13 cellular contexts compared by ENCODE assay signal in genomic region chr2:33859791-33860461, GRCh38.
DNase-seq lines count a peak whose midpoint lies in the region; ATAC-seq and TF ChIP-seq lines count a peak whose summit lies in the region.
"Had no signal": no experiment of that assay in that cellular context is flagged by ENCODE, and none has a peak within 500 bp of the region (broad histone marks: within the 10 kb centered on the region; RNA-seq: fewer than 3 reads in every experiment).

No MANE protein-coding gene starts in this region.

- H3K36me3 ChIP-seq in GM06990 (ENCODE audit: control insufficient read depth, insufficient read depth, low read length) = no peaks in the 10 kb centered on the region
- no peaks in the 10 kb centered on the region for H3K36me3 ChIP-seq in HUES48 (ENCODE audit: control insufficient read depth, insufficient read depth, low read length)
- H3K36me3 ChIP-seq: brain microvascular endothelial cell had no signal

- no peak overlapping the region for H3K27ac Mint-ChIP-seq in natural killer cell treated with Interleukin-12 subunit alpha and Interleukin-12 subunit beta and Interleukin-15 and Interleukin-18, amount 100 ng/mL, for 72 hours

- peak overlapping the region; percentile 39 for H3K4me3 Mint-ChIP-seq in natural killer cell treated with Interleukin-12 subunit alpha and Interleukin-12 subunit beta and Interleukin-15 and Interleukin-18, amount 100 ng/mL, for 72 hours

- ATAC-seq in natural killer cell treated with Interleukin-12 subunit alpha and Interleukin-12 subunit beta and Interleukin-15 and Interleukin-18, amount 100 ng/mL, for 72 hours = no peak
- ATAC-seq in HG03432 (IDR thresholded peaks at IDR 0.05; ENCODE audit: unreplicated experiment) (no peak), esophagus mucosa (no peak)
- ATAC-seq: mucosa of descending colon had no signal

- H3K4me1 Mint-ChIP-seq in natural killer cell treated with Interleukin-12 subunit alpha and Interleukin-12 subunit beta and Interleukin-15 and Interleukin-18, amount 100 ng/mL, for 72 hours (ENCODE audit: low read depth in 2 of 2) = peaks cover 2 to 13% of the 10 kb centered on the region in 2 donors

- H3K27me3 ChIP-seq in GM06990 (replicated peaks; ENCODE audit: control insufficient read depth, insufficient read depth, low read length) (no peaks in the 10 kb centered on the region), HUES48 (ENCODE audit: control insufficient read depth, insufficient read depth, low read length) (no peaks in the 10 kb centered on the region)
- H3K27me3 ChIP-seq: brain microvascular endothelial cell had no signal

- H3K9me3 Mint-ChIP-seq in natural killer cell treated with Interleukin-12 subunit alpha and Interleukin-12 subunit beta and Interleukin-15 and Interleukin-18, amount 100 ng/mL, for 72 hours = peaks cover 11% of the 10 kb centered on the region

- DNase-seq in GM06990 (ENCODE audit: extremely low read depth, insufficient read length) = peak; percentile 8
- peak; percentile 5 for DNase-seq in dermis blood vessel endothelial cell
- DNase-seq in natural killer cell treated with Interleukin-12 subunit alpha and Interleukin-12 subunit beta and Interleukin-15 and Interleukin-18, amount 100 ng/mL, for 72 hours (ENCODE audit: low spot score) = no peak
- no peak for DNase-seq in iPS-NIHi7 (ENCODE audit: extremely low spot score)
- DNase-seq in DMS153 (lab: John Stamatoyannopoulos, UW) = no peak
- DNase-seq: activated CD4-positive, alpha-beta T cell treated with anti-CD3 and anti-CD28 coated beads for 48 hours; brain microvascular endothelial cell; mucosa of descending colon; stimulated activated CD4-positive, alpha-beta T cell treated with anti-CD3 and anti-CD28 coated beads, Interleukin-15, amount 100 ng/mL, for 24 hours had no signal

- H3K27me3 Mint-ChIP-seq in natural killer cell treated with Interleukin-12 subunit alpha and Interleukin-12 subunit beta and Interleukin-15 and Interleukin-18, amount 100 ng/mL, for 72 hours = no peaks in the 10 kb centered on the region

- peak overlapping the region; percentile 3 for H3K27ac ChIP-seq in HUES48 (ENCODE audit: low read depth, low read length)
- H3K27ac ChIP-seq: brain microvascular endothelial cell, C4-2B had no signal

- H3K4me3 ChIP-seq in GM06990 (replicated peaks; ENCODE audit: low read depth, low read length) (no peak overlapping the region), HUES48 (ENCODE audit: low read depth, low read length) (no peak overlapping the region)
- H3K4me3 ChIP-seq: mucosa of descending colon had no signal

- peaks cover 11% of the 10 kb centered on the region for H3K4me1 ChIP-seq in HUES48 (ENCODE audit: control insufficient read depth, insufficient read depth, low read length)

- H3K9me3 ChIP-seq in HUES48 (ENCODE audit: control insufficient read depth, insufficient read depth, low read length) = peaks cover 6% of the 10 kb centered on the region

- no peaks in the 10 kb centered on the region for H3K36me3 Mint-ChIP-seq in natural killer cell treated with Interleukin-12 subunit alpha and Interleukin-12 subunit beta and Interleukin-15 and Interleukin-18, amount 100 ng/mL, for 72 hours

- no peak for TF ChIP-seq CTCF in GM06990 (IDR thresholded peaks at IDR 0.05; ENCODE audit: insufficient read depth, low read length, poor library complexity, severe bottlenecking)

- no peak overlapping the region for H3K9ac ChIP-seq in HUES48 (ENCODE audit: low read depth, low read length)

Comparison
In these comparisons a context has a peak if more than half of its experiments do, and no peak if none do; other contexts are left out.
1. DNase-seq: peak in GM06990 (single experiment) and dermis blood vessel endothelial cell (single experiment); none in natural killer cell treated with Interleukin-12 subunit alpha and Interleukin-12 subunit beta and Interleukin-15 and Interleukin-18, amount 100 ng/mL, for 72 hours (single experiment), iPS-NIHi7 (single experiment) and DMS153 (single experiment).